Comparison of ENCODE assay signal across 19 cellular contexts in the genomic region with DNA sequence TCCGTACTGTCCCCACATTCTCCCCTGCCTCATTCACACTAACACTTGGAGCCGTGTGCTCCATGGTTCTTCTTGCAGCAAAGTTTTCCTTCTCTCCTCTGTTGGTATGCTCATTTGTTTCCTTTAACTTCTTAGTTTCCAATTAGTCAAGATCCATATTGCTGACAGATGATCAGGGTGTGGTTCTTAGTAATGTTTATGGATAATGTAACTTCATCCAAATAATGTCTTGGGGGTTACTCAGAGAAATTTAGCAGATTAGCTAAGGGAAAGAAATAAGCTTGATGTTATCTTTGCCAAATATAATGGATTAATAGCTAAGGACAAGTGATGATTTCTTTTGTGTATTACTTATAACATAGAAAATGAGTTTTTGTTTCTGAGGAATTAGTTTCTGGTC.
"Had no signal": no experiment of that assay in that cellular context is flagged by ENCODE, and none has a peak within 500 bp of the region (broad histone marks: within the 10 kb centered on the region; RNA-seq: fewer than 3 reads in every experiment).

No MANE protein-coding gene starts in this region.

- H3K27ac ChIP-seq: ascending aorta, suprapubic skin had no signal

- H3K4me3 Mint-ChIP-seq: activated CD4-positive, alpha-beta memory T cell treated with anti-CD3 and anti-CD28 coated beads, Interleukin-2, amount 10 ng/mL, durations not matched to agents 7 days and 5 days; activated CD8-positive, alpha-beta memory T cell treated with anti-CD3 and anti-CD28 coated beads, Interleukin-2, amount 10 ng/mL, durations not matched to agents 7 days and 5 days; activated naive CD4-positive, alpha-beta T cell treated with anti-CD3 and anti-CD28 coated beads for 36 hours; activated naive CD8-positive, alpha-beta T cell treated with anti-CD3 and anti-CD28 coated beads, Interleukin-2, amount 50 U/mL, for 24 hours; nephron progenitor cell; stimulated activated naive CD8-positive, alpha-beta T cell treated with anti-CD3 and anti-CD28 coated beads, Interleukin-15, Interleukin-2, amounts not matched to agents 100 ng/mL and 50 ng/mL, for 24 hours had no signal

- H3K4me3 ChIP-seq: ascending aorta, lung, suprapubic skin, transverse colon had no signal

- H3K27me3 ChIP-seq: ascending aorta, suprapubic skin, transverse colon had no signal

- FAIRE-seq: frontal cortex, kidney had no signal

- H3K36me3 ChIP-seq: ascending aorta, suprapubic skin, transverse colon had no signal

- H3K27ac Mint-ChIP-seq: activated CD4-positive, alpha-beta memory T cell treated with anti-CD3 and anti-CD28 coated beads, Interleukin-2, amount 10 ng/mL, durations not matched to agents 7 days and 5 days; activated CD8-positive, alpha-beta memory T cell treated with anti-CD3 and anti-CD28 coated beads, Interleukin-2, amount 10 ng/mL, durations not matched to agents 7 days and 5 days; activated naive CD4-positive, alpha-beta T cell treated with anti-CD3 and anti-CD28 coated beads for 36 hours; activated naive CD8-positive, alpha-beta T cell treated with anti-CD3 and anti-CD28 coated beads, Interleukin-2, amount 50 U/mL, for 24 hours; nephron progenitor cell; stimulated activated naive CD8-positive, alpha-beta T cell treated with anti-CD3 and anti-CD28 coated beads, Interleukin-15, Interleukin-2, amounts not matched to agents 100 ng/mL and 50 ng/mL, for 24 hours had no signal

- H3K9me3 ChIP-seq: ascending aorta, suprapubic skin, transverse colon had no signal

- H3K9me3 Mint-ChIP-seq: activated CD4-positive, alpha-beta memory T cell treated with anti-CD3 and anti-CD28 coated beads, Interleukin-2, amount 10 ng/mL, durations not matched to agents 7 days and 5 days; activated naive CD4-positive, alpha-beta T cell treated with anti-CD3 and anti-CD28 coated beads for 36 hours; activated naive CD8-positive, alpha-beta T cell treated with anti-CD3 and anti-CD28 coated beads, Interleukin-2, amount 50 U/mL, for 24 hours; nephron progenitor cell had no signal

- DNase-seq: activated CD4-positive, alpha-beta memory T cell treated with anti-CD3 and anti-CD28 coated beads, Interleukin-2, amount 10 ng/mL, durations not matched to agents 7 days and 5 days; activated CD4-positive, alpha-beta T cell treated with anti-CD3 and anti-CD28 coated beads for 4 hours; activated CD8-positive, alpha-beta memory T cell treated with anti-CD3 and anti-CD28 coated beads, Interleukin-2, amount 10 ng/mL, durations not matched to agents 7 days and 5 days; activated naive CD4-positive, alpha-beta T cell treated with anti-CD3 and anti-CD28 coated beads for 36 hours; activated naive CD8-positive, alpha-beta T cell treated with anti-CD3 and anti-CD28 coated beads, Interleukin-2, amount 50 U/mL, for 24 hours; dermis blood vessel endothelial cell; effector memory CD4-positive, alpha-beta T cell; kidney; midbrain; nephron progenitor cell; stimulated activated CD4-positive, alpha-beta T cell treated with anti-CD3 and anti-CD28 coated beads, Interleukin-15, amount 100 ng/mL, for 24 hours; stimulated activated CD4-positive, alpha-beta T cell treated with anti-CD3 and anti-CD28 coated beads, Interleukin-2, amount 100 ng/mL, for 48 hours; SW 1271; transverse colon had no signal
